18 cellular contexts compared by ENCODE assay signal in the genomic region with DNA sequence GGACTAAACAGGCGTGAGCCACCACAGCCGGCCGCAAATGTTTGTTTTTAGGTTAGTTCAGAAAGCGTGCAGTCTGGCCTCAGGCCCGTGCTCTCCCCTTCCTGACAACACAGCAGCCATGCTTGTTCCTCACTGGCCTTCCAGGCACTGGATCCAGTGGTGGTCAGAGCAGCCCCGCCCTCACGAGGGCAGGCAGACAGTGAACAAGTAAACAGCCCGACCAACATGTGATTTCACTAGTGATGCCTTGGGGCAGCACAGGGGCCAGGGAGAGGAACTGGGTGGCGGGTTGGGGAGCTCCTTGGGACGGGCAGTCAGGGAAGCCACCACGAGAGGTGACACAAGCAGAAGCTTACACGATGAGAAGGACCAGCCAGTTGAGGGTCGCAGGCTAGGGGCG. TPM values are rescaled to one million over a fixed set of nuclear protein-coding genes. Genes with fewer than 3 reads are reported as not detected.
DNase-seq lines count a peak whose midpoint lies in the region; ATAC-seq, FAIRE-seq and TF ChIP-seq lines count a peak whose summit lies in the region.
"Had no signal": no experiment of that assay in that cellular context is flagged by ENCODE, and none has a peak within 500 bp of the region (broad histone marks: within the 10 kb centered on the region; RNA-seq: fewer than 3 reads in every experiment).

No MANE protein-coding gene starts in this region.

- intact Hi-C loops in HepG2 (cut with micrococcal nuclease; ENCODE audit: unreplicated experiment), result loop anchor here (5.0 kb wide), 1 partner anchor 51 kb away; no protein-coding TSS in a partner anchor
- intact Hi-C loops in right lobe of liver (cut with DNase I), result loop anchor here in 1 of 2 donors (10.0 kb wide), 1 partner anchor 49 kb away; no protein-coding TSS in a partner anchor
- intact Hi-C loops in lower lobe of right lung (cut with DNase I), result no loop called here

- H3K9ac ChIP-seq in HepG2 (ENCODE audit: insufficient read depth, low read depth, low read length), result no peak overlapping the region

- H3K27me3 Mint-ChIP-seq in activated T-helper 17 cell treated with anti-CD3 and anti-CD28 coated beads, Interleukin-2, amount 50 U/mL, for 72 hours, result no peaks in the 10 kb centered on the region
- H3K27me3 Mint-ChIP-seq: activated naive CD8-positive, alpha-beta T cell treated with anti-CD3 and anti-CD28 coated beads for 36 hours; CD8-positive, alpha-beta memory T cell had no signal

- 97% methylated on average over 13 of the region's 14 CpGs for WGBS in HepG2 (ENCODE audit: low lambda C conversion rate)
- WGBS in right lobe of liver (ENCODE audit: insufficient coverage, low coverage, low lambda C conversion rate, missing lambda C conversion rate), result 86% methylated on average over 4 of the region's 14 CpGs

- no peak for DNase-seq in HepG2 (ENCODE audit: low spot score)
- DNase-seq in right lobe of liver, result no peak
- no peak for DNase-seq in lower lobe of right lung
- no peak for DNase-seq in GM13976 (ENCODE audit: low spot score)
- no peak for DNase-seq in foreskin keratinocyte
- DNase-seq in NK-92 (lab: John Stamatoyannopoulos, UW; ENCODE audit: unreplicated experiment), result no peak
- DNase-seq: activated naive CD8-positive, alpha-beta T cell treated with anti-CD3 and anti-CD28 coated beads for 36 hours; CD8-positive, alpha-beta memory T cell; DMS79; GOT3; NCI-H774; stimulated activated CD8-positive, alpha-beta memory T cell treated with anti-CD3 and anti-CD28 coated beads, Interleukin-4, amount 100 ng/mL, for 48 hours had no signal

- H3K4me3 ChIP-seq in HepG2 (replicated peaks in 1 of 3; ENCODE audit: insufficient read depth in 1 of 3, low read depth in 2 of 3, low read length in 3 of 3) (no peak overlapping the region), right lobe of liver (no peak overlapping the region), lower lobe of right lung (no peak overlapping the region)
- H3K4me3 ChIP-seq: lung, SJSA1 had no signal

- H3K36me3 Mint-ChIP-seq in activated T-helper 17 cell treated with anti-CD3 and anti-CD28 coated beads, Interleukin-2, amount 50 U/mL, for 72 hours (ENCODE audit: low read depth), result peaks cover 90% of the 10 kb centered on the region

- CTCF ChIA-PET in HepG2 (lab: Yijun Ruan, JAX; ENCODE audit: low intra/inter-chr PET ratio, low total read pairs), result no interaction called here

- H4K20me1 ChIP-seq in HepG2 (ENCODE audit: insufficient read depth, low read length), result no peaks in the 10 kb centered on the region

- no peaks in the 10 kb centered on the region for H3K9me3 Mint-ChIP-seq in activated T-helper 17 cell treated with anti-CD3 and anti-CD28 coated beads, Interleukin-2, amount 50 U/mL, for 72 hours
- H3K9me3 Mint-ChIP-seq: activated naive CD8-positive, alpha-beta T cell treated with anti-CD3 and anti-CD28 coated beads for 36 hours; CD8-positive, alpha-beta memory T cell; WTC11 had no signal

- TF ChIP-seq CTCF in HepG2 (CRISPR knock-in tag; IDR thresholded peaks at IDR 0.05), result no peak
- TF ChIP-seq CTCF in right lobe of liver (IDR thresholded peaks at IDR 0.05), result no peak
- no peak for TF ChIP-seq CTCF in lower lobe of right lung (IDR thresholded peaks at IDR 0.05)
- TF ChIP-seq CTCF in GM13976 (IDR thresholded peaks at IDR 0.05; ENCODE audit: borderline replicate concordance, control extremely low read depth, extremely low read depth, insufficient read depth, missing control alignments), result no peak
- no peak for TF ChIP-seq CTCF in foreskin keratinocyte (conservative IDR thresholded peaks at IDR 0.05)

- peak overlapping the region; percentile 73 for H3K27ac Mint-ChIP-seq in activated T-helper 17 cell treated with anti-CD3 and anti-CD28 coated beads, Interleukin-2, amount 50 U/mL, for 72 hours
- H3K27ac Mint-ChIP-seq: activated naive CD8-positive, alpha-beta T cell treated with anti-CD3 and anti-CD28 coated beads for 36 hours had no signal

- peaks cover 7% of the 10 kb centered on the region for H3K4me1 Mint-ChIP-seq in activated T-helper 17 cell treated with anti-CD3 and anti-CD28 coated beads, Interleukin-2, amount 50 U/mL, for 72 hours

- no peak for FAIRE-seq in HepG2 (lab: Jason Lieb, UNC)
- FAIRE-seq: endometrium, GM12891 had no signal

- TF ChIP-seq RAD21 in HepG2 (CRISPR knock-in tag; IDR thresholded peaks at IDR 0.05), result no peak

- H3K4me2 ChIP-seq in HepG2 (ENCODE audit: low read depth, low read length), result no peak overlapping the region

- no peaks in the 10 kb centered on the region for H3K27me3 ChIP-seq in HepG2 (ENCODE audit: control insufficient read depth in 1 of 2, insufficient read depth in 2 of 2, low read length in 2 of 2)
- H3K27me3 ChIP-seq in right lobe of liver, result no peaks in the 10 kb centered on the region
- H3K27me3 ChIP-seq in lower lobe of right lung (ENCODE audit: low read depth), result no peaks in the 10 kb centered on the region
- no peaks in the 10 kb centered on the region for H3K27me3 ChIP-seq in foreskin keratinocyte
- H3K27me3 ChIP-seq: SJSA1 had no signal

- no peak for TF ChIP-seq POLR2A in HepG2 (IDR thresholded peaks at IDR 0.05; ENCODE audit: insufficient read depth in 1 of 2, low read depth in 2 of 2, low read length in 2 of 2)
- TF ChIP-seq POLR2A in right lobe of liver (IDR thresholded peaks at IDR 0.05), result no peak

- ATAC-seq in HepG2, result no peak
- ATAC-seq in right lobe of liver, result no peak
- ATAC-seq in activated T-helper 17 cell treated with anti-CD3 and anti-CD28 coated beads, Interleukin-2, amount 50 U/mL, for 72 hours (replicated peaks), result no peak
- no peak for ATAC-seq in lower lobe of right lung
- no peak for ATAC-seq in foreskin keratinocyte
- ATAC-seq: WTC11 had no signal

- POLR2A ChIA-PET in HepG2 (lab: Yijun Ruan, JAX), result interaction anchor here (3.4 kb wide), 1 partner anchor 19 kb away, joined by 26 read pairs; no protein-coding TSS in a partner anchor

- H3K36me3 ChIP-seq in HepG2 (replicated peaks in 1 of 2; ENCODE audit: control insufficient read depth in 1 of 2, insufficient read depth in 2 of 2, low read length in 2 of 2) (peaks cover 46 to 72% of the 10 kb centered on the region in 2 experiments), right lobe of liver (peaks cover 0 to 58% (median 20%) of the 10 kb centered on the region in 4 donors), lower lobe of right lung (peaks cover 85% of the 10 kb centered on the region)

- no TSS peak for BruUV-seq in HepG2 (replicated peaks; lab: Mats Ljungman, UMichigan)

- H3K4me1 ChIP-seq in HepG2 (ENCODE audit: insufficient read depth, low read length) (peaks cover 91% of the 10 kb centered on the region), right lobe of liver (peaks cover 0 to 58% (median 35%) of the 10 kb centered on the region in 4 donors), lower lobe of right lung (peaks cover 72% of the 10 kb centered on the region), foreskin keratinocyte (peaks cover 3% of the 10 kb centered on the region)

- no peaks in the 10 kb centered on the region for H3K9me3 ChIP-seq in HepG2 (ENCODE audit: low read length)
- H3K9me3 ChIP-seq in right lobe of liver, result no peaks in the 10 kb centered on the region
- no peaks in the 10 kb centered on the region for H3K9me3 ChIP-seq in lower lobe of right lung
- H3K9me3 ChIP-seq: SJSA1 had no signal

- H3K79me2 ChIP-seq in HepG2 (ENCODE audit: insufficient read depth, low read length), result peaks cover 32% of the 10 kb centered on the region

- no peak overlapping the region for H2AFZ ChIP-seq in HepG2 (ENCODE audit: low read length)

- in situ Hi-C loops in HepG2 (cut with HindIII; ENCODE audit: extremely low pct_ligation_motif_present, low pct_unique_long_range_greater_than_20kb), result loop anchor here (5.0 kb wide), 1 partner anchor 46 kb away; no protein-coding TSS in a partner anchor
- in situ Hi-C loops in GM13976 (cut with MboI; ENCODE audit: low sequenced_read_pairs, unreplicated experiment), result no loop called here

- no peak for TF ChIP-seq EP300 in HepG2 (IDR thresholded peaks at IDR 0.05; ENCODE audit: low read depth in 2 of 2, low read length in 2 of 2)
- TF ChIP-seq EP300 in HepG2 (CRISPR knock-in tag; IDR thresholded peaks at IDR 0.05; ENCODE audit: borderline replicate concordance), result no peak

- no peak overlapping the region for H3K4me3 Mint-ChIP-seq in activated T-helper 17 cell treated with anti-CD3 and anti-CD28 coated beads, Interleukin-2, amount 50 U/mL, for 72 hours
- H3K4me3 Mint-ChIP-seq: activated naive CD8-positive, alpha-beta T cell treated with anti-CD3 and anti-CD28 coated beads for 36 hours; WTC11 had no signal

- H3K27ac ChIP-seq in HepG2 (ENCODE audit: extremely low read length, insufficient read depth, low read length) (no peak overlapping the region), right lobe of liver (no peak overlapping the region), lower lobe of right lung (peak overlapping the region; percentile 46), foreskin keratinocyte (no peak overlapping the region)
- H3K27ac ChIP-seq: SJSA1 had no signal

RNA-seq across cellular contexts. Expression of gene CAPN12, which starts 40.8 kb away (rescaled TPM):
- total RNA-seq in HepG2 (2016; rRNA removed; fragmentation: Illumina TruSeq; extraction: Trizol) (0.62 and 1.6 TPM in 2 replicates), right lobe of liver (10 to 100 TPM in 3 of 6 experiments, 1 to 10 TPM in 3; 2.2 to 45.3 (median 16.3) TPM), lower lobe of right lung (18.2 TPM), foreskin keratinocyte (0.78 and 1.4 TPM in 2 replicates)
- 1.0 and 1.2 TPM in 2 replicates for total RNA-seq in HepG2 (2016; cell fraction: cytosol; rRNA removed; fragmentation: Illumina TruSeq; extraction: Trizol; ENCODE audit: low read depth)
- total RNA-seq in HepG2 (2016; cell fraction: insoluble cytoplasmic fraction; rRNA removed; fragmentation: Illumina TruSeq; extraction: Trizol), result 0.30 and 1.3 TPM in 2 replicates
- 0.49 and 0.59 TPM in 2 replicates for total RNA-seq in HepG2 (2016; cell fraction: membrane; rRNA removed; fragmentation: Illumina TruSeq; extraction: Trizol)
- total RNA-seq in HepG2 (2016; cell fraction: nucleus; rRNA removed; fragmentation: Illumina TruSeq; extraction: Trizol), result 2.3 and 2.9 TPM in 2 replicates
- polyA plus RNA-seq in HepG2 (2011; rRNA removed) (13.6 and 20.4 TPM in 2 replicates), foreskin keratinocyte (1.6 and 2.5 TPM in 2 replicates)
- 3.4 and 3.8 TPM in 2 replicates for polyA plus RNA-seq in HepG2 (2011; cell fraction: cytosol; rRNA removed)
- 230 and 249 TPM in 2 replicates for polyA plus RNA-seq in HepG2 (2011; cell fraction: nucleus; rRNA removed)
- 8.4 and 11.4 TPM in 2 replicates for polyA plus RNA-seq in HepG2 (2012)
- polyA plus RNA-seq in HepG2 (2016; cell fraction: cytosol; fragmentation: Illumina TruSeq; extraction: Trizol; ENCODE audit: low read depth), result 0.35 and 0.73 TPM in 2 replicates
- 0.66 and 0.96 TPM in 2 replicates for polyA plus RNA-seq in HepG2 (2016; cell fraction: insoluble cytoplasmic fraction; fragmentation: Illumina TruSeq; extraction: Trizol; ENCODE audit: low read depth)
- 0.66 and 0.81 TPM in 2 replicates for polyA plus RNA-seq in HepG2 (2016; cell fraction: membrane; fragmentation: Illumina TruSeq; extraction: Trizol; ENCODE audit: low read depth)
- polyA plus RNA-seq in HepG2 (2016; cell fraction: nucleus; fragmentation: Illumina TruSeq; extraction: Trizol; ENCODE audit: insufficient read depth, low read depth), result 16.2 and 18.9 TPM in 2 replicates
- 4.4 TPM in 1 of 2 replicates, not detected in the other for polyA minus RNA-seq in HepG2 (2011; rRNA and poly(A)+ RNA removed; ENCODE audit: low replicate concordance)
- 0.69 and 2.0 TPM in 2 replicates for polyA minus RNA-seq in HepG2 (2011; cell fraction: cytosol; rRNA and poly(A)+ RNA removed)
- 10.0 and 11.6 TPM in 2 replicates for polyA minus RNA-seq in HepG2 (2011; cell fraction: nucleus; rRNA and poly(A)+ RNA removed)
- total RNA-seq in activated T-helper 17 cell treated with anti-CD3 and anti-CD28 coated beads, Interleukin-2, amount 50 U/mL, for 72 hours, result 10 to 100 TPM in 1 of 2 donors, 1 to 10 TPM in 1; 3.8 to 75.3 TPM
- total RNA-seq: SJSA1 had no signal

RNA-seq across cellular contexts. Expression of gene ACTN4, which starts 56.1 kb away (rescaled TPM):
- total RNA-seq in HepG2 (2016; rRNA removed; fragmentation: Illumina TruSeq; extraction: Trizol), result 167 and 192 TPM in 2 replicates
- 13.8 and 15.0 TPM in 2 replicates for total RNA-seq in HepG2 (2016; cell fraction: cytosol; rRNA removed; fragmentation: Illumina TruSeq; extraction: Trizol; ENCODE audit: low read depth)
- 122 and 176 TPM in 2 replicates for total RNA-seq in HepG2 (2016; cell fraction: insoluble cytoplasmic fraction; rRNA removed; fragmentation: Illumina TruSeq; extraction: Trizol)
- total RNA-seq in HepG2 (2016; cell fraction: membrane; rRNA removed; fragmentation: Illumina TruSeq; extraction: Trizol), result 28.6 and 34.1 TPM in 2 replicates
- total RNA-seq in HepG2 (2016; cell fraction: nucleus; rRNA removed; fragmentation: Illumina TruSeq; extraction: Trizol), result 148 and 165 TPM in 2 replicates
- 171 and 223 TPM in 2 replicates for polyA plus RNA-seq in HepG2 (2011; rRNA removed)
- 82.2 and 91.7 TPM in 2 replicates for polyA plus RNA-seq in HepG2 (2011; cell fraction: cytosol; rRNA removed)
- polyA plus RNA-seq in HepG2 (2011; cell fraction: nucleus; rRNA removed), result 437 and 620 TPM in 2 replicates
- polyA plus RNA-seq in HepG2 (2012), result 222 and 260 TPM in 2 replicates
- polyA plus RNA-seq in HepG2 (2016; cell fraction: cytosol; fragmentation: Illumina TruSeq; extraction: Trizol; ENCODE audit: low read depth), result 5.8 and 8.5 TPM in 2 replicates
- 192 and 256 TPM in 2 replicates for polyA plus RNA-seq in HepG2 (2016; cell fraction: insoluble cytoplasmic fraction; fragmentation: Illumina TruSeq; extraction: Trizol; ENCODE audit: low read depth)
- polyA plus RNA-seq in HepG2 (2016; cell fraction: membrane; fragmentation: Illumina TruSeq; extraction: Trizol; ENCODE audit: low read depth), result 20.9 and 27.6 TPM in 2 replicates
- polyA plus RNA-seq in HepG2 (2016; cell fraction: nucleus; fragmentation: Illumina TruSeq; extraction: Trizol; ENCODE audit: insufficient read depth, low read depth), result 435 and 441 TPM in 2 replicates
- 172 and 192 TPM in 2 replicates for polyA minus RNA-seq in HepG2 (2011; rRNA and poly(A)+ RNA removed; ENCODE audit: low replicate concordance)
- polyA minus RNA-seq in HepG2 (2011; cell fraction: cytosol; rRNA and poly(A)+ RNA removed), result 86.2 and 95.5 TPM in 2 replicates
- 73.1 and 75.2 TPM in 2 replicates for polyA minus RNA-seq in HepG2 (2011; cell fraction: nucleus; rRNA and poly(A)+ RNA removed)
- 100 to 1,000 TPM; 142 to 306 (median 201) TPM for total RNA-seq in right lobe of liver
- 100 to 1,000 TPM; 312 to 393 TPM for total RNA-seq in activated T-helper 17 cell treated with anti-CD3 and anti-CD28 coated beads, Interleukin-2, amount 50 U/mL, for 72 hours
- total RNA-seq in lower lobe of right lung, result 454 TPM
- 499 and 534 TPM in 2 replicates for total RNA-seq in foreskin keratinocyte
- 532 and 546 TPM in 2 replicates for polyA plus RNA-seq in foreskin keratinocyte
